8 cellular contexts compared by ENCODE assay signal in the genomic region with DNA sequence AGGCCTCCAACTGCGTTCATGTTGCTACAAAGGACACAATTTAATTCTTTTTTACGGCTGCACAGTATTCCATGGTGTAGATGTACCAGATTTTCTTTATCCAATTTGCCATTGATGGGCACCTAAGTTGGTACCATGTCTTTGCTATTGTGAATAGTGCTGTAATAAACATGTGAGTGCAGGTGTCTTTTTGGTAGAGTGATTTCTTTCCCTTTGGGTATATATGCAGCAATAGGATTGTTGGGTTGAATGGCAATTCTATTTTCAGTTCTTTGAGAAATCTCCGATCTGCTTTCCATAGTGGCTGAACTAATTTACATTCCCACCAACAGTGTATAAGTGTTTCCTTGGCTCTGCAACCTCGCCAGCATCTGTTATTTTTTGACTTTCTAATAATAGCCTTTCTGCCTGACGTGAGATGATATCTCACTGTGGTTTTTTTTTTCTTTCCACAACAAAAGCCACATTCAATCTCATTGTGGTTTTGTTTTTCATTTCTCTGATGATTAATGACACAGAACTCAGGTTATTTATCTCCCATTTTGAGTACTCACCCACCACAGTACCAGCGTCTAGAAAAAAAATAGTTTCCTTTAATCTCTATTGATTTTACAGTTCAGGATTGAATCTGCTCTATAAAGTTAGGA. TPM values are rescaled to one million over a fixed set of nuclear protein-coding genes. Genes with fewer than 3 reads are reported as not detected.
DNase-seq lines count a peak whose midpoint lies in the region; ATAC-seq and TF ChIP-seq lines count a peak whose summit lies in the region.

No MANE protein-coding gene starts in this region.

- H3K27me3 ChIP-seq in A673 (replicated peaks; ENCODE audit: insufficient read depth, low read depth, low read length, poor library complexity) (no peaks in the 10 kb centered on the region), mesendoderm (ENCODE audit: insufficient read depth, low read length, poor library complexity) (no peaks in the 10 kb centered on the region)

- no peak overlapping the region for H3K56ac ChIP-seq in mesendoderm (ENCODE audit: low read length)

- H3K36me3 ChIP-seq in A673 (ENCODE audit: insufficient read depth, low read length, poor library complexity, severe bottlenecking), result no peaks in the 10 kb centered on the region
- H3K36me3 ChIP-seq in mesendoderm (ENCODE audit: control insufficient read depth, insufficient read depth, low read length), result no peaks in the 10 kb centered on the region

- POLR2A ChIA-PET in A673 (lab: Charles Lee; ENCODE audit: low non-redundant PET), result no interaction called here

- no peak overlapping the region for H3K27ac ChIP-seq in A673 (ENCODE audit: low read depth, low read length, poor library complexity, severe bottlenecking)
- no peak overlapping the region for H3K27ac ChIP-seq in mesendoderm (ENCODE audit: low read depth, low read length)

- peak; percentile 84 for ATAC-seq in GM18520 (IDR thresholded peaks at IDR 0.05; ENCODE audit: unreplicated experiment)
- ATAC-seq in GM21529 (IDR thresholded peaks at IDR 0.05; ENCODE audit: unreplicated experiment), result peak; percentile 79
- ATAC-seq in HG03520 (IDR thresholded peaks at IDR 0.05; ENCODE audit: unreplicated experiment), result peak; percentile 80

- peaks cover 4% of the 10 kb centered on the region for H3K9me3 ChIP-seq in A673 (ENCODE audit: low read depth, low read length, poor library complexity, severe bottlenecking)

- no peak overlapping the region for H2BK5ac ChIP-seq in mesendoderm (ENCODE audit: low read length)

- H3K4me1 ChIP-seq in A673 (ENCODE audit: insufficient read depth, low read length, poor library complexity, severe bottlenecking), result peaks cover 3% of the 10 kb centered on the region
- H3K4me1 ChIP-seq in mesendoderm (ENCODE audit: control insufficient read depth, low read depth, low read length), result no peaks in the 10 kb centered on the region

- no peak for TF ChIP-seq CTCF in A673 (conservative IDR thresholded peaks at IDR 0.05; ENCODE audit: low read depth, low read length)

- H3K4me3 ChIP-seq in A673 (ENCODE audit: low read depth, low read length, poor library complexity, severe bottlenecking) (no peak overlapping the region), mesendoderm (ENCODE audit: low read length) (no peak overlapping the region)

- H3K79me2 ChIP-seq in mesendoderm (ENCODE audit: control insufficient read depth, insufficient read depth, low read length), result no peaks in the 10 kb centered on the region

- no peak overlapping the region for H2AK5ac ChIP-seq in mesendoderm (ENCODE audit: low read length)

- H2BK15ac ChIP-seq in mesendoderm (replicated peaks; ENCODE audit: low read depth), result no peak overlapping the region

- intact Hi-C loops in A673 (cut with micrococcal nuclease; ENCODE audit: unreplicated experiment), result no loop called here

- H3K4ac ChIP-seq in mesendoderm (ENCODE audit: low read depth, low read length), result no peak overlapping the region

- H3K79me1 ChIP-seq in mesendoderm (ENCODE audit: low read length), result no peaks in the 10 kb centered on the region

- H3K9ac ChIP-seq in mesendoderm (ENCODE audit: low read length), result no peak overlapping the region

- no peak overlapping the region for H3K4me2 ChIP-seq in mesendoderm (ENCODE audit: low read length)

- no TSS peak for BruUV-seq in A673 (replicated peaks; lab: Mats Ljungman, UMichigan)

- H2BK120ac ChIP-seq in mesendoderm (ENCODE audit: low read depth, low read length), result no peak overlapping the region

- DNase-seq in glomerular visceral epithelial cell (ENCODE audit: extremely low spot score) (peak; percentile 57), A673 (ENCODE audit: low spot score) (no peak), mesendoderm (no peak), inferior parietal cortex (ENCODE audit: extremely low spot score) (no peak), DMS153 treated with DMSO at 0.1 percent for 48 hours (lab: John Stamatoyannopoulos, UW; ENCODE audit: unreplicated experiment) (no peak)

- WGBS in mesendoderm (ENCODE audit: extremely low coverage, insufficient coverage, low lambda C conversion rate), result no CpG with 5 or more reads among the region's 6 CpGs

- no peak overlapping the region for H3K23ac ChIP-seq in mesendoderm (ENCODE audit: low read length)

- CTCF ChIA-PET in A673 (lab: Charles Lee), result no interaction called here

- H4K5ac ChIP-seq in mesendoderm (ENCODE audit: low read length), result no peak overlapping the region

- no peak overlapping the region for H3K18ac ChIP-seq in mesendoderm (ENCODE audit: low read length)

- no peak overlapping the region for H4K8ac ChIP-seq in mesendoderm (ENCODE audit: low read depth, low read length)

RNA-seq across cellular contexts. Expression of a gene that starts 21.9 kb away (rescaled TPM):
- 41.3 and 46.3 TPM in 2 replicates for total RNA-seq in A673 (2021)
- polyA plus RNA-seq in mesendoderm (2013, experiment 1 of 2), result 3.7 TPM
- polyA plus RNA-seq in mesendoderm (2013, experiment 2 of 2), result 3.6 TPM
